Comparison of ENCODE assay signal across 8 cellular contexts in genomic region chr1:162561037-162561615, GRCh38.
A peak's percentile ranks its signal among the peaks of the same experiment; 100 is the strongest.
DNase-seq lines count a peak whose midpoint lies in the region; ATAC-seq, FAIRE-seq and TF ChIP-seq lines count a peak whose summit lies in the region.

No MANE protein-coding gene starts in this region.

- H3K27ac ChIP-seq in RWPE1, result peak overlapping the region; percentile 93

- DNase-seq in ELF-1 (ENCODE audit: low read depth, low spot score), result peak; percentile 97
- peak; percentile 86 for DNase-seq in H54 (ENCODE audit: insufficient read length, low spot score)
- DNase-seq in LoVo (ENCODE audit: low spot score), result peak; percentile 96
- DNase-seq in RWPE1 (ENCODE audit: low spot score), result peak; percentile 94
- DNase-seq in activated T-helper 9 cell treated with anti-CD3 and anti-CD28 coated beads, Interleukin-2, amount 50 U/mL, for 16 hours (ENCODE audit: low read depth), result peak; percentile 98
- DNase-seq in fibroblast of pulmonary artery (ENCODE audit: low read depth), result peak; percentile 97
- peak; percentile 99 for DNase-seq in stimulated activated naive CD8-positive, alpha-beta T cell treated with anti-CD3 and anti-CD28 coated beads, Interleukin-15, Interleukin-2, amounts not matched to agents 100 U/mL and 50 U/mL, for 24 hours

- no peak for TF ChIP-seq CTCF in RWPE1 (conservative IDR thresholded peaks at IDR 0.05; ENCODE audit: low read depth)
- TF ChIP-seq CTCF in fibroblast of pulmonary artery (IDR thresholded peaks at IDR 0.05; ENCODE audit: low read length, missing control alignments), result no peak
- no peak for TF ChIP-seq CTCF in nephron (IDR thresholded peaks at IDR 0.05; ENCODE audit: unreplicated experiment in 3 of 3)

- POLR2A ChIA-PET in RWPE1 (lab: Yijun Ruan, JAX; ENCODE audit: low non-redundant PET), result no interaction called here

- H3K4me3 ChIP-seq in fibroblast of pulmonary artery (replicated peaks; ENCODE audit: low read depth, low read length), result peak overlapping the region; percentile 61

- H3K4me3 Mint-ChIP-seq in nephron, result peak overlapping the region; percentile 86 to 93 (median 91)

- peak; percentile 91 for TF ChIP-seq POLR2A in H54 (IDR thresholded peaks at IDR 0.05; ENCODE audit: low read depth, low read length)

- CTCF ChIA-PET in RWPE1 (lab: Yijun Ruan, JAX), result no interaction called here

- no peaks in the 10 kb centered on the region for H3K9me3 Mint-ChIP-seq in nephron

- peak overlapping the region; percentile 93 to 98 (median 96) for H3K27ac Mint-ChIP-seq in nephron

- H3K36me3 Mint-ChIP-seq in nephron (ENCODE audit: low read depth), result no peaks in the 10 kb centered on the region

- peak; percentile 33 for FAIRE-seq in H54 (lab: Jason Lieb, UNC)

- peak; percentile 98 for ATAC-seq in stimulated activated naive CD8-positive, alpha-beta T cell treated with anti-CD3 and anti-CD28 coated beads, Interleukin-15, Interleukin-2, amounts not matched to agents 100 U/mL and 50 U/mL, for 24 hours

- peaks cover 42% of the 10 kb centered on the region for H3K4me1 Mint-ChIP-seq in nephron

- H3K27me3 Mint-ChIP-seq in nephron (ENCODE audit: low read depth), result no peaks in the 10 kb centered on the region

Comparison
In these comparisons a context has a peak if more than half of its experiments do, and no peak if none do; other contexts are left out.
1. Peak in every context shown above with its lines: DNase-seq, ATAC-seq, H3K4me3 ChIP-seq and H3K27ac ChIP-seq.